Comparison of ENCODE assay signal across 1 cellular context in genomic region chr1:193115629-193116227, GRCh38.
TF ChIP-seq lines count a peak whose summit lies in the region.

No MANE protein-coding gene starts in this region.

TF ChIP-seq in HCT116, 20 proteins besides CTCF, POLR2A, EP300 and RAD21 (continued from another document):
- TF ChIP-seq MAX (IDR thresholded peaks at IDR 0.05) (peak; percentile 32; the same call in 1 of the 2 replicates), CBX3 (IDR thresholded peaks at IDR 0.05; ENCODE audit: low read depth) (peak; percentile 95), CEBPB (IDR thresholded peaks at IDR 0.05; ENCODE audit: low read depth) (peak; percentile 78), SP1 (IDR thresholded peaks at IDR 0.05; ENCODE audit: low read depth) (peak; percentile 82), YY1 (IDR thresholded peaks at IDR 0.05; ENCODE audit: extremely low read depth, insufficient replicate concordance, low read depth, low read length) (peak; percentile 32), EGR1 (IDR thresholded peaks at IDR 0.05; ENCODE audit: low read depth) (0 out of 2 replicates have a peak, but pooled peaks have one; percentile 36), FOSL1 (IDR thresholded peaks at IDR 0.05; ENCODE audit: low read depth) (peak; percentile 95), REST (IDR thresholded peaks at IDR 0.05; ENCODE audit: low read depth) (no peak), EZH2phosphoT487 (IDR thresholded peaks at IDR 0.05; ENCODE audit: borderline replicate concordance) (no peak)
